ENCODE assay signal across 17 cellular contexts in genomic region chr10:95405655-95406054, GRCh38.
DNase-seq lines count a peak whose midpoint lies in the region; ATAC-seq and TF ChIP-seq lines count a peak whose summit lies in the region.
"Had no signal": no experiment of that assay in that cellular context is flagged by ENCODE, and none has a peak within 500 bp of the region (broad histone marks: within the 10 kb centered on the region; RNA-seq: fewer than 3 reads in every experiment).

No MANE protein-coding gene starts in this region.

- peaks cover 13 to 47% (median 33%) of the 10 kb centered on the region in 3 donors for H3K4me1 ChIP-seq in esophagus squamous epithelium
- H3K4me1 ChIP-seq in sigmoid colon = peaks cover 0 to 99% (median 96%) of the 10 kb centered on the region in 4 donors
- H3K4me1 ChIP-seq in foreskin keratinocyte = peaks cover 8% of the 10 kb centered on the region

- peaks cover 0 to 7% (median 0%) of the 10 kb centered on the region in 3 donors for H3K36me3 ChIP-seq in esophagus squamous epithelium
- H3K36me3 ChIP-seq in sigmoid colon = peaks cover 20 to 88% (median 37%) of the 10 kb centered on the region in 4 donors
- H3K36me3 ChIP-seq: MG63 had no signal

- DNase-seq in Right ventricle myocardium superior (no peak), cardiac septum (ENCODE audit: low spot score) (no peak), esophagus squamous epithelium (lab: John Stamatoyannopoulos, UW) (no peak), sigmoid colon (no peak), DMS153 (lab: John Stamatoyannopoulos, UW) (no peak), foreskin keratinocyte (no peak), anterior cingulate cortex (lab: John Stamatoyannopoulos, UW) (no peak), SHP77 treated with DMSO at 0.1 percent for 48 hours (lab: John Stamatoyannopoulos, UW) (no peak)
- DNase-seq: 8988T, DMS 273 treated with DMSO at 0.1 percent for 48 hours, EL, MG63, NCI-H1105 treated with DMSO at 0.1 percent for 48 hours, NCI-H187 treated with DMSO at 0.1 percent for 48 hours, NCI-H510A treated with DMSO at 0.1 percent for 48 hours had no signal

- ATAC-seq in Right ventricle myocardium superior (ENCODE audit: poor library complexity) (peak; percentile 8), foreskin keratinocyte (no peak)

- H3K27me3 ChIP-seq in esophagus squamous epithelium (no peaks in the 10 kb centered on the region), sigmoid colon (no peaks in the 10 kb centered on the region), foreskin keratinocyte (no peaks in the 10 kb centered on the region)
- H3K27me3 ChIP-seq: BLaER1 treated with 17β-estradiol and CSF1 and Interleukin-3, amounts not matched to agents 10 nM and 100 nM had no signal

- H3K4me3 ChIP-seq in esophagus squamous epithelium = no peak overlapping the region
- H3K4me3 ChIP-seq in sigmoid colon = no peak overlapping the region
- H3K4me3 ChIP-seq: BLaER1 treated with 17β-estradiol and CSF1 and Interleukin-3, amounts not matched to agents 10 nM and 100 nM; MG63 had no signal

- TF ChIP-seq CTCF in esophagus squamous epithelium (IDR thresholded peaks at IDR 0.05) (no peak), sigmoid colon (IDR thresholded peaks at IDR 0.05) (no peak), foreskin keratinocyte (conservative IDR thresholded peaks at IDR 0.05) (no peak)

- intact Hi-C loops in Right ventricle myocardium superior (cut with DNase I) = no loop called here
- intact Hi-C loops in cardiac septum (cut with DNase I) = loop anchor here (2.0 kb wide), 1 partner anchor 39 kb away; no protein-coding TSS in a partner anchor
- intact Hi-C loops in esophagus squamous epithelium (cut with DNase I) = no loop called here
- intact Hi-C loops in sigmoid colon (cut with DNase I) = no loop called here

- TF ChIP-seq POLR2A in esophagus squamous epithelium (IDR thresholded peaks at IDR 0.05) (no peak), sigmoid colon (IDR thresholded peaks at IDR 0.05) (no peak)

- H3K27ac ChIP-seq in esophagus squamous epithelium = peak overlapping the region in 3 of 4 donors; percentile 45 to 90 (median 67)
- H3K27ac ChIP-seq in sigmoid colon = peak overlapping the region; percentile 81 to 98 (median 90)
- no peak overlapping the region for H3K27ac ChIP-seq in foreskin keratinocyte
- H3K27ac ChIP-seq: BLaER1 treated with 17β-estradiol and CSF1 and Interleukin-3, amounts not matched to agents 10 nM and 100 nM; KMS-11 had no signal

- WGBS in esophagus squamous epithelium, 2 donors = 89 to 96% methylated on average over 2 of the region's 2 CpGs
- WGBS in sigmoid colon, 2 donors = 79 to 97% methylated on average over 2 of the region's 2 CpGs

- H3K9me3 ChIP-seq in esophagus squamous epithelium = no peaks in the 10 kb centered on the region
- H3K9me3 ChIP-seq in sigmoid colon = no peaks in the 10 kb centered on the region
- H3K9me3 ChIP-seq: BLaER1 treated with 17β-estradiol and CSF1 and Interleukin-3, amounts not matched to agents 10 nM and 100 nM; MG63 had no signal

- no peak for TF ChIP-seq EP300 in sigmoid colon (IDR thresholded peaks at IDR 0.05)
